ENCODE assay signal across 1 cellular context in the genomic region with DNA sequence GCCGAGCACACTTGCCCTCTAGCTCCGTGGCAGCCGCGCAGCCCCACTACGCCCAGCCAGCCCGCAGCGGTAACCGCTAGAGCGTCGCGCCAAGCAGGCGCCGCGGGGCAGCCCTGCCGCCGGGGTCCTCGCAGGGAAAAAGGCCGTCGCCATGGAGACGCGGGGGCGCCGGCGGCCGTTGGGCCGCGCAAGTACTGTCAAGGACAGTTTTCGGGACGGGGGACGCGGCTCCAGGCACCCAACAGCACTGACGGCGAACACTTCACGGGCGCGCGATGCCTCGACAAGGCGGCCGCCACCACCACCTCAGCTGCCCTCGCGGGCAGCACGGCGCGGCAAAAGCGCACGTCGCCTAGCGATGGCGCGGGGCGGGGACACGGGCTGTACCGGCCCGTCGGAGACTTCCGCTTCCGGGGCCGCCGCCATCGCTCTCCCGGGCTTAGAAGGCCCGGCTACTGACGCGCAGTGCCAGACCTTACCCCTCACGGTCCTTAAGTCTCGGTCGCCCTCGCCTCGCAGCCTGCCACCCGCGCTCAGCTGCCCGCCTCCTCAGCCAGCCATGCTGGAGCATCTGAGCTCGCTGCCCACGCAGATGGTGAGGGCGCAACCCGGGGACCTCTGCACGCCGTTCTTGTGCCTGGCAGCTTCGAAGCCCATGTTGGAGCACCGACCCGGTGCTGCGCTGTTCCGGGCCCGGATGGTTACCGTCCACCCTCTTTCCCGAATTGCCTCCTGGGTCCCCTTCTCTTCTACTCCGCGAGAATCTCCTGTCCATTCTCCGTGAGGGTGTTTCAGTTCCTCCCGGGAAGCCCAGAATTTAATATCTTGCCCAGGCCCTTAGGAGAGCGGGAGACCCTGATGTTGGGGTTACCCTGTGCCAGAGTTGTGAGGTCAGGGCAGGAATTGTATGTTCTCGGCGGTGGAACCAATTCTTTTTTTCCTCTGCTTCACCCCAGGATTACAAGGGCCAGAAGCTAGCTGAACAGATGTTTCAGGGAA.
TF ChIP-seq lines count a peak whose summit lies in the region.

A gene with protein sequence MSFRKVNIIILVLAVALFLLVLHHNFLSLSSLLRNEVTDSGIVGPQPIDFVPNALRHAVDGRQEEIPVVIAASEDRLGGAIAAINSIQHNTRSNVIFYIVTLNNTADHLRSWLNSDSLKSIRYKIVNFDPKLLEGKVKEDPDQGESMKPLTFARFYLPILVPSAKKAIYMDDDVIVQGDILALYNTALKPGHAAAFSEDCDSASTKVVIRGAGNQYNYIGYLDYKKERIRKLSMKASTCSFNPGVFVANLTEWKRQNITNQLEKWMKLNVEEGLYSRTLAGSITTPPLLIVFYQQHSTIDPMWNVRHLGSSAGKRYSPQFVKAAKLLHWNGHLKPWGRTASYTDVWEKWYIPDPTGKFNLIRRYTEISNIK (minus strand): TSS at position 104 of the 999 bp plus-strand sequence. CDS start 5,331 bp downstream, outside the sequence.
A gene (plus strand): TSS at position 419 of the 999 bp plus-strand sequence. CDS start 141 bp downstream, at position 560.

TF ChIP-seq in K562, 482 proteins besides CTCF, POLR2A, EP300 and RAD21 (continued from another document and continues in another):
- TF ChIP-seq, protein P1, sequence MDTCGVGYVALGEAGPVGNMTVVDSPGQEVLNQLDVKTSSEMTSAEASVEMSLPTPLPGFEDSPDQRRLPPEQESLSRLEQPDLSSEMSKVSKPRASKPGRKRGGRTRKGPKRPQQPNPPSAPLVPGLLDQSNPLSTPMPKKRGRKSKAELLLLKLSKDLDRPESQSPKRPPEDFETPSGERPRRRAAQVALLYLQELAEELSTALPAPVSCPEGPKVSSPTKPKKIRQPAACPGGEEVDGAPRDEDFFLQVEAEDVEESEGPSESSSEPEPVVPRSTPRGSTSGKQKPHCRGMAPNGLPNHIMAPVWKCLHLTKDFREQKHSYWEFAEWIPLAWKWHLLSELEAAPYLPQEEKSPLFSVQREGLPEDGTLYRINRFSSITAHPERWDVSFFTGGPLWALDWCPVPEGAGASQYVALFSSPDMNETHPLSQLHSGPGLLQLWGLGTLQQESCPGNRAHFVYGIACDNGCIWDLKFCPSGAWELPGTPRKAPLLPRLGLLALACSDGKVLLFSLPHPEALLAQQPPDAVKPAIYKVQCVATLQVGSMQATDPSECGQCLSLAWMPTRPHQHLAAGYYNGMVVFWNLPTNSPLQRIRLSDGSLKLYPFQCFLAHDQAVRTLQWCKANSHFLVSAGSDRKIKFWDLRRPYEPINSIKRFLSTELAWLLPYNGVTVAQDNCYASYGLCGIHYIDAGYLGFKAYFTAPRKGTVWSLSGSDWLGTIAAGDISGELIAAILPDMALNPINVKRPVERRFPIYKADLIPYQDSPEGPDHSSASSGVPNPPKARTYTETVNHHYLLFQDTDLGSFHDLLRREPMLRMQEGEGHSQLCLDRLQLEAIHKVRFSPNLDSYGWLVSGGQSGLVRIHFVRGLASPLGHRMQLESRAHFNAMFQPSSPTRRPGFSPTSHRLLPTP (IDR thresholded peaks at IDR 0.05; ENCODE audit: borderline replicate concordance, extremely low read depth, insufficient read length) = no peak
- TF ChIP-seq KDM2B (CRISPR knock-in tag; IDR thresholded peaks at IDR 0.05) (no peak), SP1 (CRISPR knock-in tag; IDR thresholded peaks at IDR 0.05) (peak; percentile 58; the same call in 1 of the 2 replicates), GATAD2B (IDR thresholded peaks at IDR 0.05; ENCODE audit: borderline replicate concordance) (peak; percentile 44; the same call in 1 of the 2 replicates), ETS2 (tag; IDR thresholded peaks at IDR 0.05; ENCODE audit: borderline replicate concordance, poor library complexity, severe bottlenecking) (no peak), CREB1 (IDR thresholded peaks at IDR 0.05) (peak; percentile 77), CREB1 (CRISPR knock-in tag; IDR thresholded peaks at IDR 0.05) (peak; percentile 76), RBM15 (IDR thresholded peaks at IDR 0.05; ENCODE audit: insufficient read depth, low read length) (no peak), MCM2 (IDR thresholded peaks at IDR 0.05; ENCODE audit: low read depth) (no peak), MECOM (CRISPR knock-in tag; IDR thresholded peaks at IDR 0.05) (no peak), ZNF431 (CRISPR knock-in tag; IDR thresholded peaks at IDR 0.05) (0 out of 2 replicates have a peak, but pooled peaks have one; percentile 15), CXXC5 (CRISPR knock-in tag; IDR thresholded peaks at IDR 0.05) (peak; percentile 82), ESRRB (CRISPR knock-in tag; IDR thresholded peaks at IDR 0.05; ENCODE audit: borderline replicate concordance) (no peak), TAF7 (tag; IDR thresholded peaks at IDR 0.05) (0 out of 2 replicates have a peak, but pooled peaks have one; percentile 43), HDAC1 (IDR thresholded peaks at IDR 0.05) (peak; percentile 38 to 99; a peak in 2 of 4 replicates), NRF1 (conservative IDR thresholded peaks at IDR 0.05 in 1 of 2, IDR thresholded peaks at IDR 0.05 in 1 of 2) (peak; percentile 67 to 71; a peak in 3 of 4 replicates), TARDBP (IDR thresholded peaks at IDR 0.05) (no peak), MCM5 (IDR thresholded peaks at IDR 0.05; ENCODE audit: low read depth) (no peak), ZNF696 (CRISPR knock-in tag; conservative IDR thresholded peaks at IDR 0.05) (no peak), TEAD4 (IDR thresholded peaks at IDR 0.05; ENCODE audit: low read length) (no peak), TEAD4 (CRISPR knock-in tag; IDR thresholded peaks at IDR 0.05; ENCODE audit: borderline replicate concordance) (no peak), U2AF2 (optimal IDR thresholded peaks at IDR 0.05; ENCODE audit: low read depth, low read length) (no peak), ZBED1 (IDR thresholded peaks at IDR 0.05) (0 out of 2 replicates have a peak, but pooled peaks have one; percentile 32), ZNF175 (CRISPR knock-in tag; IDR thresholded peaks at IDR 0.05; ENCODE audit: low read depth) (no peak), BDP1 (IDR thresholded peaks at IDR 0.05; ENCODE audit: insufficient read depth, insufficient read length) (no peak), ZNF764 (CRISPR knock-in tag; IDR thresholded peaks at IDR 0.05; ENCODE audit: low read depth) (no peak), STAT5B (CRISPR knock-in tag; IDR thresholded peaks at IDR 0.05) (no peak), NCOA1 (IDR thresholded peaks at IDR 0.05; ENCODE audit: low read depth) (peak; percentile 44; the same call in 1 of the 2 replicates), HSF4 (CRISPR knock-in tag; IDR thresholded peaks at IDR 0.05; ENCODE audit: borderline replicate concordance) (no peak), ZKSCAN8 (CRISPR knock-in tag; IDR thresholded peaks at IDR 0.05) (no peak), SRF (CRISPR knock-in tag; IDR thresholded peaks at IDR 0.05) (no peak), KAT7 (CRISPR knock-in tag; IDR thresholded peaks at IDR 0.05; ENCODE audit: borderline replicate concordance) (peak; percentile 81; the same call in 1 of the 2 replicates), ZNF76 (CRISPR knock-in tag; IDR thresholded peaks at IDR 0.05; ENCODE audit: borderline replicate concordance) (no peak), SMARCA5 (IDR thresholded peaks at IDR 0.05) (no peak), HNRNPK (IDR thresholded peaks at IDR 0.05; ENCODE audit: low read depth, low read length, poor library complexity, severe bottlenecking) (no peak), GABPA (tag; conservative IDR thresholded peaks at IDR 0.05; ENCODE audit: low read depth) (peak; percentile 99), NCOA6 (IDR thresholded peaks at IDR 0.05) (no peak), ERF (CRISPR knock-in tag; IDR thresholded peaks at IDR 0.05) (0 out of 2 replicates have a peak, but pooled peaks have one; percentile 20), ARID2 (IDR thresholded peaks at IDR 0.05) (no peak)
- TF ChIP-seq, protein P2, sequence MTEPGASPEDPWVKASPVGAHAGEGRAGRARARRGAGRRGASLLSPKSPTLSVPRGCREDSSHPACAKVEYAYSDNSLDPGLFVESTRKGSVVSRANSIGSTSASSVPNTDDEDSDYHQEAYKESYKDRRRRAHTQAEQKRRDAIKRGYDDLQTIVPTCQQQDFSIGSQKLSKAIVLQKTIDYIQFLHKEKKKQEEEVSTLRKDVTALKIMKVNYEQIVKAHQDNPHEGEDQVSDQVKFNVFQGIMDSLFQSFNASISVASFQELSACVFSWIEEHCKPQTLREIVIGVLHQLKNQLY (CRISPR knock-in tag; conservative IDR thresholded peaks at IDR 0.05) = no peak
- TF ChIP-seq, protein P3, sequence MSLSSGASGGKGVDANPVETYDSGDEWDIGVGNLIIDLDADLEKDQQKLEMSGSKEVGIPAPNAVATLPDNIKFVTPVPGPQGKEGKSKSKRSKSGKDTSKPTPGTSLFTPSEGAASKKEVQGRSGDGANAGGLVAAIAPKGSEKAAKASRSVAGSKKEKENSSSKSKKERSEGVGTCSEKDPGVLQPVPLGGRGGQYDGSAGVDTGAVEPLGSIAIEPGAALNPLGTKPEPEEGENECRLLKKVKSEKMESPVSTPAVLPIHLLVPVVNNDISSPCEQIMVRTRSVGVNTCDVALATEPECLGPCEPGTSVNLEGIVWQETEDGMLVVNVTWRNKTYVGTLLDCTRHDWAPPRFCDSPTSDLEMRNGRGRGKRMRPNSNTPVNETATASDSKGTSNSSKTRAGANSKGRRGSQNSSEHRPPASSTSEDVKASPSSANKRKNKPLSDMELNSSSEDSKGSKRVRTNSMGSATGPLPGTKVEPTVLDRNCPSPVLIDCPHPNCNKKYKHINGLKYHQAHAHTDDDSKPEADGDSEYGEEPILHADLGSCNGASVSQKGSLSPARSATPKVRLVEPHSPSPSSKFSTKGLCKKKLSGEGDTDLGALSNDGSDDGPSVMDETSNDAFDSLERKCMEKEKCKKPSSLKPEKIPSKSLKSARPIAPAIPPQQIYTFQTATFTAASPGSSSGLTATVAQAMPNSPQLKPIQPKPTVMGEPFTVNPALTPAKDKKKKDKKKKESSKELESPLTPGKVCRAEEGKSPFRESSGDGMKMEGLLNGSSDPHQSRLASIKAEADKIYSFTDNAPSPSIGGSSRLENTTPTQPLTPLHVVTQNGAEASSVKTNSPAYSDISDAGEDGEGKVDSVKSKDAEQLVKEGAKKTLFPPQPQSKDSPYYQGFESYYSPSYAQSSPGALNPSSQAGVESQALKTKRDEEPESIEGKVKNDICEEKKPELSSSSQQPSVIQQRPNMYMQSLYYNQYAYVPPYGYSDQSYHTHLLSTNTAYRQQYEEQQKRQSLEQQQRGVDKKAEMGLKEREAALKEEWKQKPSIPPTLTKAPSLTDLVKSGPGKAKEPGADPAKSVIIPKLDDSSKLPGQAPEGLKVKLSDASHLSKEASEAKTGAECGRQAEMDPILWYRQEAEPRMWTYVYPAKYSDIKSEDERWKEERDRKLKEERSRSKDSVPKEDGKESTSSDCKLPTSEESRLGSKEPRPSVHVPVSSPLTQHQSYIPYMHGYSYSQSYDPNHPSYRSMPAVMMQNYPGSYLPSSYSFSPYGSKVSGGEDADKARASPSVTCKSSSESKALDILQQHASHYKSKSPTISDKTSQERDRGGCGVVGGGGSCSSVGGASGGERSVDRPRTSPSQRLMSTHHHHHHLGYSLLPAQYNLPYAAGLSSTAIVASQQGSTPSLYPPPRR (CRISPR knock-in tag; IDR thresholded peaks at IDR 0.05; ENCODE audit: borderline replicate concordance) = no peak
- TF ChIP-seq, protein P4, sequence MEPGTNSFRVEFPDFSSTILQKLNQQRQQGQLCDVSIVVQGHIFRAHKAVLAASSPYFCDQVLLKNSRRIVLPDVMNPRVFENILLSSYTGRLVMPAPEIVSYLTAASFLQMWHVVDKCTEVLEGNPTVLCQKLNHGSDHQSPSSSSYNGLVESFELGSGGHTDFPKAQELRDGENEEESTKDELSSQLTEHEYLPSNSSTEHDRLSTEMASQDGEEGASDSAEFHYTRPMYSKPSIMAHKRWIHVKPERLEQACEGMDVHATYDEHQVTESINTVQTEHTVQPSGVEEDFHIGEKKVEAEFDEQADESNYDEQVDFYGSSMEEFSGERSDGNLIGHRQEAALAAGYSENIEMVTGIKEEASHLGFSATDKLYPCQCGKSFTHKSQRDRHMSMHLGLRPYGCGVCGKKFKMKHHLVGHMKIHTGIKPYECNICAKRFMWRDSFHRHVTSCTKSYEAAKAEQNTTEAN (CRISPR knock-in tag; IDR thresholded peaks at IDR 0.05) = no peak
- TF ChIP-seq, protein P5, sequence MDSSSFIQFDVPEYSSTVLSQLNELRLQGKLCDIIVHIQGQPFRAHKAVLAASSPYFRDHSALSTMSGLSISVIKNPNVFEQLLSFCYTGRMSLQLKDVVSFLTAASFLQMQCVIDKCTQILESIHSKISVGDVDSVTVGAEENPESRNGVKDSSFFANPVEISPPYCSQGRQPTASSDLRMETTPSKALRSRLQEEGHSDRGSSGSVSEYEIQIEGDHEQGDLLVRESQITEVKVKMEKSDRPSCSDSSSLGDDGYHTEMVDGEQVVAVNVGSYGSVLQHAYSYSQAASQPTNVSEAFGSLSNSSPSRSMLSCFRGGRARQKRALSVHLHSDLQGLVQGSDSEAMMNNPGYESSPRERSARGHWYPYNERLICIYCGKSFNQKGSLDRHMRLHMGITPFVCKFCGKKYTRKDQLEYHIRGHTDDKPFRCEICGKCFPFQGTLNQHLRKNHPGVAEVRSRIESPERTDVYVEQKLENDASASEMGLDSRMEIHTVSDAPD (CRISPR knock-in tag; IDR thresholded peaks at IDR 0.05) = no peak
- TF ChIP-seq, protein P6, sequence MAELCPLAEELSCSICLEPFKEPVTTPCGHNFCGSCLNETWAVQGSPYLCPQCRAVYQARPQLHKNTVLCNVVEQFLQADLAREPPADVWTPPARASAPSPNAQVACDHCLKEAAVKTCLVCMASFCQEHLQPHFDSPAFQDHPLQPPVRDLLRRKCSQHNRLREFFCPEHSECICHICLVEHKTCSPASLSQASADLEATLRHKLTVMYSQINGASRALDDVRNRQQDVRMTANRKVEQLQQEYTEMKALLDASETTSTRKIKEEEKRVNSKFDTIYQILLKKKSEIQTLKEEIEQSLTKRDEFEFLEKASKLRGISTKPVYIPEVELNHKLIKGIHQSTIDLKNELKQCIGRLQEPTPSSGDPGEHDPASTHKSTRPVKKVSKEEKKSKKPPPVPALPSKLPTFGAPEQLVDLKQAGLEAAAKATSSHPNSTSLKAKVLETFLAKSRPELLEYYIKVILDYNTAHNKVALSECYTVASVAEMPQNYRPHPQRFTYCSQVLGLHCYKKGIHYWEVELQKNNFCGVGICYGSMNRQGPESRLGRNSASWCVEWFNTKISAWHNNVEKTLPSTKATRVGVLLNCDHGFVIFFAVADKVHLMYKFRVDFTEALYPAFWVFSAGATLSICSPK (IDR thresholded peaks at IDR 0.05; ENCODE audit: borderline replicate concordance) = no peak
